ENCODE assay signal across 20 cellular contexts in genomic region chr4:73853718-73854473, GRCh38. TPM values are rescaled to one million over a fixed set of nuclear protein-coding genes. Genes with fewer than 3 reads are reported as not detected.
DNase-seq lines count a peak whose midpoint lies in the region; ATAC-seq, FAIRE-seq and TF ChIP-seq lines count a peak whose summit lies in the region.
"Had no signal": no experiment of that assay in that cellular context is flagged by ENCODE, and none has a peak within 500 bp of the region (broad histone marks: within the 10 kb centered on the region; RNA-seq: fewer than 3 reads in every experiment).

No MANE protein-coding gene starts in this region.

- H3K9me3 ChIP-seq in K562 (replicated peaks; ENCODE audit: control insufficient read depth, insufficient read depth, low read depth, low read length) (no peaks in the 10 kb centered on the region), keratinocyte (ENCODE audit: control insufficient read depth, low read depth, low read length) (no peaks in the 10 kb centered on the region), esophagus muscularis mucosa (no peaks in the 10 kb centered on the region)
- H3K9me3 ChIP-seq: thyroid gland had no signal

- FAIRE-seq in K562 (lab: Jason Lieb, UNC) (no peak), keratinocyte (lab: Jason Lieb, UNC) (no peak)
- FAIRE-seq: endometrium had no signal

- H3K4me2 ChIP-seq in K562 (ENCODE audit: insufficient read depth, low read length): no peak overlapping the region
- H3K4me2 ChIP-seq in keratinocyte (ENCODE audit: control insufficient read depth, extremely low read depth, insufficient read depth, low read depth, low read length): peak overlapping the region; percentile 74

- in situ Hi-C loops in K562 (cut with MboI): no loop called here

- no peaks in the 10 kb centered on the region for H3K9me1 ChIP-seq in K562 (ENCODE audit: control insufficient read depth, insufficient read depth, low read length)
- no peaks in the 10 kb centered on the region for H3K9me1 ChIP-seq in keratinocyte (ENCODE audit: control insufficient read depth, extremely low read depth, insufficient read depth, low read length)

- H3K36me3 Mint-ChIP-seq in stimulated activated effector memory CD8-positive, alpha-beta T cell treated with anti-CD3 and anti-CD28 coated beads, Interleukin-12 subunit alpha, Interleukin-12 subunit beta, amount 100 ng/mL, for 72 hours: no peaks in the 10 kb centered on the region
- no peaks in the 10 kb centered on the region for H3K36me3 Mint-ChIP-seq in endothelial cell (ENCODE audit: low read depth, unreplicated experiment)
- H3K36me3 Mint-ChIP-seq: activated naive CD4-positive, alpha-beta T cell treated with anti-CD3 and anti-CD28 coated beads, Interleukin-2, amount 50 U/mL, for 72 hours; IgD-negative memory B cell had no signal

- H3K4me3 Mint-ChIP-seq in stimulated activated effector memory CD8-positive, alpha-beta T cell treated with anti-CD3 and anti-CD28 coated beads, Interleukin-12 subunit alpha, Interleukin-12 subunit beta, amount 100 ng/mL, for 72 hours: no peak overlapping the region
- H3K4me3 Mint-ChIP-seq in endothelial cell (ENCODE audit: unreplicated experiment): no peak overlapping the region
- H3K4me3 Mint-ChIP-seq: IgD-negative memory B cell had no signal

- H3K4me3 ChIP-seq in H7 (ENCODE audit: insufficient read depth, low read depth, low read length): peak overlapping the region; percentile 15; the same call in 1 of the 2 replicates
- H3K4me3 ChIP-seq in K562: no peak overlapping the region
- peak overlapping the region in 1 of 3 experiments; percentile 44 for H3K4me3 ChIP-seq in keratinocyte (ENCODE audit: control insufficient read depth in 2 of 3, extremely low read depth in 1 of 3, insufficient read depth in 2 of 3, low read depth in 1 of 3, low read length in 3 of 3)
- H3K4me3 ChIP-seq in esophagus muscularis mucosa: no peak overlapping the region
- H3K4me3 ChIP-seq: MG63, thyroid gland had no signal

- ATAC-seq in K562 (no peak), HG02610 (IDR thresholded peaks at IDR 0.05; ENCODE audit: unreplicated experiment) (no peak)
- peak; percentile 45 for ATAC-seq in stimulated activated effector memory CD8-positive, alpha-beta T cell treated with anti-CD3 and anti-CD28 coated beads, Interleukin-12 subunit alpha, Interleukin-12 subunit beta, amount 100 ng/mL, for 72 hours
- ATAC-seq: activated naive CD4-positive, alpha-beta T cell treated with anti-CD3 and anti-CD28 coated beads, Interleukin-2, amount 50 U/mL, for 72 hours had no signal

- H3K9me3 Mint-ChIP-seq in stimulated activated effector memory CD8-positive, alpha-beta T cell treated with anti-CD3 and anti-CD28 coated beads, Interleukin-12 subunit alpha, Interleukin-12 subunit beta, amount 100 ng/mL, for 72 hours: no peaks in the 10 kb centered on the region
- H3K9me3 Mint-ChIP-seq in endothelial cell (ENCODE audit: unreplicated experiment): no peaks in the 10 kb centered on the region
- H3K9me3 Mint-ChIP-seq: activated naive CD4-positive, alpha-beta T cell treated with anti-CD3 and anti-CD28 coated beads, Interleukin-2, amount 50 U/mL, for 72 hours had no signal

- H3K79me2 ChIP-seq in K562 (ENCODE audit: control insufficient read depth, insufficient read depth, low read length) (no peaks in the 10 kb centered on the region), keratinocyte (ENCODE audit: control insufficient read depth, insufficient read depth, low read length) (no peaks in the 10 kb centered on the region)

- CTCF ChIA-PET in K562 (lab: Yijun Ruan, JAX; ENCODE audit: low intra/inter-chr PET ratio): interaction anchor here (0.6 kb wide), 1 partner anchor 200 kb away, joined by 4 read pairs; no protein-coding TSS in a partner anchor

- no peaks in the 10 kb centered on the region for H3K4me1 Mint-ChIP-seq in stimulated activated effector memory CD8-positive, alpha-beta T cell treated with anti-CD3 and anti-CD28 coated beads, Interleukin-12 subunit alpha, Interleukin-12 subunit beta, amount 100 ng/mL, for 72 hours
- H3K4me1 Mint-ChIP-seq in endothelial cell (ENCODE audit: unreplicated experiment): peaks cover 6% of the 10 kb centered on the region
- H3K4me1 Mint-ChIP-seq: IgD-negative memory B cell had no signal

- POLR2A ChIA-PET in K562 (lab: Yijun Ruan, JAX): interaction anchor here (0.8 kb wide), 1 partner anchor 14 kb away, joined by 4 read pairs; no protein-coding TSS in a partner anchor

- peaks cover 0 to 5% of the 10 kb centered on the region in 2 experiments; a peak in 1 of 5 replicates for H3K4me1 ChIP-seq in K562 (replicated peaks in 1 of 2; ENCODE audit: control insufficient read depth in 2 of 2, insufficient read depth in 2 of 2, low read length in 2 of 2)
- H3K4me1 ChIP-seq in keratinocyte (ENCODE audit: control insufficient read depth, extremely low read depth, insufficient read depth, low read length): peaks cover 9% of the 10 kb centered on the region
- peaks cover 0 to 9% (median 7%) of the 10 kb centered on the region in 4 donors for H3K4me1 ChIP-seq in esophagus muscularis mucosa
- H3K4me1 ChIP-seq: thyroid gland had no signal

- no peak overlapping the region for H3K9ac ChIP-seq in K562 (ENCODE audit: insufficient read depth in 1 of 2, low read depth in 2 of 2, low read length in 2 of 2)
- no peak overlapping the region for H3K9ac ChIP-seq in keratinocyte (ENCODE audit: control insufficient read depth, extremely low read depth, insufficient read depth, low read length)

- DNase-seq in H7 (no peak), K562 (ENCODE audit: extremely low read depth in 1 of 4, low spot score in 3 of 4) (no peak), keratinocyte (ENCODE audit: low read depth, low spot score) (no peak), endothelial cell (ENCODE audit: low spot score) (no peak), esophagus muscularis mucosa (ENCODE audit: extremely low spot score) (no peak), DMS79 treated with DMSO at 0.1 percent for 48 hours (lab: John Stamatoyannopoulos, UW) (no peak)
- no peak for DNase-seq in stimulated activated effector memory CD8-positive, alpha-beta T cell treated with anti-CD3 and anti-CD28 coated beads, Interleukin-12 subunit alpha, Interleukin-12 subunit beta, amount 100 ng/mL, for 72 hours (ENCODE audit: low spot score in 2 of 2)
- DNase-seq: activated CD8-positive, alpha-beta memory T cell treated with anti-CD3 and anti-CD28 coated beads for 24 hours; activated T-cell treated with anti-CD3 and anti-CD28 coated beads, Interleukin-2, amount 50 U/mL, for 48 hours; DMS79; NCI-H146; T-helper 9 cell had no signal

- H3K27ac Mint-ChIP-seq in stimulated activated effector memory CD8-positive, alpha-beta T cell treated with anti-CD3 and anti-CD28 coated beads, Interleukin-12 subunit alpha, Interleukin-12 subunit beta, amount 100 ng/mL, for 72 hours: no peak overlapping the region
- no peak overlapping the region for H3K27ac Mint-ChIP-seq in endothelial cell (ENCODE audit: unreplicated experiment)
- H3K27ac Mint-ChIP-seq: activated naive CD4-positive, alpha-beta T cell treated with anti-CD3 and anti-CD28 coated beads, Interleukin-2, amount 50 U/mL, for 72 hours had no signal

- TF ChIP-seq EP300 in K562 (IDR thresholded peaks at IDR 0.05; ENCODE audit: low read length): no peak
- TF ChIP-seq EP300 in esophagus muscularis mucosa (IDR thresholded peaks at IDR 0.05): no peak

- TF ChIP-seq RAD21 in K562 (CRISPR knock-in tag; conservative IDR thresholded peaks at IDR 0.05 in 1 of 2, IDR thresholded peaks at IDR 0.05 in 1 of 2): no peak

- TF ChIP-seq POLR2A in K562 (conservative IDR thresholded peaks at IDR 0.05) (no peak), esophagus muscularis mucosa (IDR thresholded peaks at IDR 0.05; ENCODE audit: low read depth) (no peak)

- H3K36me3 ChIP-seq in H7 (replicated peaks; ENCODE audit: control insufficient read depth, insufficient read depth, low read length) (no peaks in the 10 kb centered on the region), K562 (ENCODE audit: control insufficient read depth, insufficient read depth, low read length) (no peaks in the 10 kb centered on the region), keratinocyte (ENCODE audit: control insufficient read depth in 2 of 2, extremely low read depth in 1 of 2, insufficient read depth in 2 of 2, low read length in 2 of 2) (no peaks in the 10 kb centered on the region), esophagus muscularis mucosa (no peaks in the 10 kb centered on the region)
- H3K36me3 ChIP-seq: MG63, thyroid gland had no signal

- no TSS peak for BruUV-seq in K562 (replicated peaks; lab: Mats Ljungman, UMichigan)

- TF ChIP-seq CTCF in K562 (IDR thresholded peaks at IDR 0.05 in 2 of 3, conservative IDR thresholded peaks at IDR 0.05 in 1 of 3; ENCODE audit: insufficient read depth in 2 of 3, low read depth in 1 of 3, low read length in 3 of 3) (no peak), keratinocyte (optimal IDR thresholded peaks at IDR 0.05 in 1 of 3, IDR thresholded peaks at IDR 0.05 in 1 of 3, conservative IDR thresholded peaks at IDR 0.05 in 1 of 3; ENCODE audit: extremely low read depth in 1 of 3, insufficient read depth in 2 of 3, low read length in 3 of 3) (no peak), endothelial cell (IDR thresholded peaks at IDR 0.05; ENCODE audit: unreplicated experiment) (no peak), esophagus muscularis mucosa (IDR thresholded peaks at IDR 0.05) (no peak)

- H3K27me3 ChIP-seq in H7 (ENCODE audit: control insufficient read depth, insufficient read depth, low read length) (no peaks in the 10 kb centered on the region; the same call in 1 of the 2 replicates), K562 (ENCODE audit: control insufficient read depth in 2 of 2, insufficient read depth in 2 of 2, low read length in 2 of 2) (no peaks in the 10 kb centered on the region), keratinocyte (ENCODE audit: control insufficient read depth, extremely low read depth, insufficient read depth, low read length) (peaks cover 8% of the 10 kb centered on the region), esophagus muscularis mucosa (peaks cover 0 to 31% (median 0%) of the 10 kb centered on the region in 4 donors)
- H3K27me3 ChIP-seq: MG63, thyroid gland had no signal

- H4K20me1 ChIP-seq in K562 (replicated peaks; ENCODE audit: control insufficient read depth, insufficient read depth, low read length): no peaks in the 10 kb centered on the region
- no peaks in the 10 kb centered on the region for H4K20me1 ChIP-seq in keratinocyte (ENCODE audit: control insufficient read depth, extremely low read depth, insufficient read depth, low read length)

- H3K27ac ChIP-seq in K562 (ENCODE audit: extremely low read depth, low read depth, low read length): no peak overlapping the region
- no peak overlapping the region for H3K27ac ChIP-seq in keratinocyte (ENCODE audit: control insufficient read depth, insufficient read depth, low read length)
- H3K27ac ChIP-seq in esophagus muscularis mucosa (replicated peaks in 1 of 4): no peak overlapping the region
- H3K27ac ChIP-seq: thyroid gland had no signal

- intact Hi-C loops in K562 (cut with micrococcal nuclease): no loop called here
- intact Hi-C loops in esophagus muscularis mucosa (cut with DNase I): no loop called here

- no peaks in the 10 kb centered on the region for H3K27me3 Mint-ChIP-seq in endothelial cell (ENCODE audit: unreplicated experiment)

- WGBS in K562 (ENCODE audit: insufficient coverage, low coverage, missing lambda C conversion rate): 47% methylated on average over 6 of the region's 8 CpGs
- 28% methylated on average over 8 of the region's 8 CpGs for WGBS in esophagus muscularis mucosa

- dilution Hi-C loops in keratinocyte (cut with MboI; ENCODE audit: extremely low pct_ligation_motif_present, low sequenced_read_pairs): no loop called here

- H2AFZ ChIP-seq in K562 (ENCODE audit: low read depth, low read length): no peak overlapping the region
- peak overlapping the region; percentile 73 for H2AFZ ChIP-seq in keratinocyte (ENCODE audit: control insufficient read depth, low read length)

RNA-seq across cellular contexts. Expression of gene PF4V1, which starts 0.8 kb away (rescaled TPM):
- total RNA-seq in H7 (2014; rRNA removed; shearing (Covaris generic)): not detected in 2 replicates
- not detected in 2 replicates for total RNA-seq in K562 (2011; cell fraction: chromatin; rRNA removed; ENCODE audit: low replicate concordance)
- total RNA-seq in K562 (2011; cell fraction: nucleolus; rRNA removed): not detected in 2 replicates
- total RNA-seq in K562 (2011; cell fraction: nucleoplasm; rRNA removed): not detected in 2 replicates
- total RNA-seq in K562 (2014; rRNA removed) (not detected in 2 replicates), K562 (2014; rRNA removed; fragmentation: Illumina TruSeq; extraction: Trizol) (not detected in 2 replicates), K562 (2015; rRNA removed; fragmentation: Illumina TruSeq; extraction: Trizol) (not detected in 2 replicates), K562 (2021) (not detected in 2 replicates), endothelial cell (ENCODE audit: unreplicated experiment) (not detected), esophagus muscularis mucosa (not detected)
- polyA plus RNA-seq in K562 (2011; rRNA removed) (not detected in 2 replicates), K562 (2014; fragmentation: Illumina TruSeq; extraction: Trizol) (not detected in 2 replicates), K562 (2014; fragmentation: Nextera tagmentation; extraction: Ambion mirVana) (not detected), K562 (2014; rRNA removed) (not detected in 2 replicates), keratinocyte (not detected in 3 replicates)
- polyA plus RNA-seq in K562 (2011; cell fraction: cytosol; rRNA removed): not detected in 2 replicates
- polyA plus RNA-seq in K562 (2011; cell fraction: nucleus; rRNA removed): not detected in 2 replicates
- polyA plus RNA-seq in K562 (2012): not detected in 2 replicates
- not detected in 2 replicates for polyA minus RNA-seq in K562 (2011; rRNA and poly(A)+ RNA removed)
- not detected in 2 replicates for polyA minus RNA-seq in K562 (2011; cell fraction: cytosol; rRNA and poly(A)+ RNA removed)
- not detected in 2 replicates for polyA minus RNA-seq in K562 (2011; cell fraction: nucleus; rRNA and poly(A)+ RNA removed)
- not detected for polyA plus RNA-seq in keratinocyte (2011; ENCODE audit: low read depth)
- polyA plus RNA-seq in keratinocyte (2011; cell fraction: cytosol; rRNA removed): not detected in 2 replicates
- polyA plus RNA-seq in keratinocyte (2011; cell fraction: nucleus; rRNA removed): not detected in 2 replicates
- polyA plus RNA-seq in keratinocyte (2012; ENCODE audit: low replicate concordance): not detected in 2 replicates
- polyA minus RNA-seq in keratinocyte: not detected in 3 replicates
- polyA minus RNA-seq in keratinocyte (2011; cell fraction: cytosol; rRNA and poly(A)+ RNA removed): not detected
- not detected in 2 replicates for polyA minus RNA-seq in keratinocyte (2011; cell fraction: nucleus; rRNA and poly(A)+ RNA removed)
- total RNA-seq: activated naive CD4-positive, alpha-beta T cell treated with anti-CD3 and anti-CD28 coated beads, Interleukin-2, amount 50 U/mL, for 72 hours; fibroblast of villous mesenchyme; osteocyte; thyroid gland had no signal
- polyA plus RNA-seq: IgD-negative memory B cell had no signal

RNA-seq across cellular contexts. Expression of gene CXCL1, which starts 15.3 kb away (rescaled TPM):
- total RNA-seq in H7 (2014; rRNA removed; shearing (Covaris generic)): not detected in 2 replicates
- 0.28 TPM in 1 of 2 replicates, not detected in the other for total RNA-seq in K562 (2011; cell fraction: chromatin; rRNA removed; ENCODE audit: low replicate concordance)
- 0.33 and 0.53 TPM in 2 replicates for total RNA-seq in K562 (2011; cell fraction: nucleolus; rRNA removed)
- total RNA-seq in K562 (2011; cell fraction: nucleoplasm; rRNA removed): 0.37 and 1.4 TPM in 2 replicates
- total RNA-seq in K562 (2014; rRNA removed) (2.2 TPM in 1 of 2 replicates, not detected in the other), K562 (2014; rRNA removed; fragmentation: Illumina TruSeq; extraction: Trizol) (0.22 and 0.29 TPM in 2 replicates), K562 (2015; rRNA removed; fragmentation: Illumina TruSeq; extraction: Trizol) (not detected in 2 replicates), K562 (2021) (0.22 TPM in 1 of 2 replicates, not detected in the other), endothelial cell (ENCODE audit: unreplicated experiment) (1.7 TPM), esophagus muscularis mucosa (1 to 10 TPM in 3 of 4 donors, not detected in 1; 1.8 to 9.1 (median 3.4) TPM)
- polyA plus RNA-seq in K562 (2011; rRNA removed) (0.20 and 0.71 TPM in 2 replicates), K562 (2014; fragmentation: Illumina TruSeq; extraction: Trizol) (0.25 and 0.34 TPM in 2 replicates), K562 (2014; fragmentation: Nextera tagmentation; extraction: Ambion mirVana) (under 1 TPM in 1 of 2 experiments, not detected in 1; 0.07 TPM), K562 (2014; rRNA removed) (0.17 TPM in 1 of 2 replicates, not detected in the other), keratinocyte (12.0 to 40.7 TPM (median 35.5 TPM) in 3 replicates)
- polyA plus RNA-seq in K562 (2011; cell fraction: cytosol; rRNA removed): 0.63 TPM in 1 of 2 replicates, not detected in the other
- polyA plus RNA-seq in K562 (2011; cell fraction: nucleus; rRNA removed): 0.25 and 1.6 TPM in 2 replicates
- 0.21 and 0.42 TPM in 2 replicates for polyA plus RNA-seq in K562 (2012)
- polyA minus RNA-seq in K562 (2011; rRNA and poly(A)+ RNA removed): 0.39 TPM in 1 of 2 replicates, not detected in the other
- not detected in 2 replicates for polyA minus RNA-seq in K562 (2011; cell fraction: cytosol; rRNA and poly(A)+ RNA removed)
- 0.33 TPM in 1 of 2 replicates, not detected in the other for polyA minus RNA-seq in K562 (2011; cell fraction: nucleus; rRNA and poly(A)+ RNA removed)
- 1.1 TPM for polyA plus RNA-seq in keratinocyte (2011; ENCODE audit: low read depth)
- 36.6 and 37.0 TPM in 2 replicates for polyA plus RNA-seq in keratinocyte (2011; cell fraction: cytosol; rRNA removed)
- polyA plus RNA-seq in keratinocyte (2011; cell fraction: nucleus; rRNA removed): 92.7 and 98.5 TPM in 2 replicates
- 3.6 and 28.9 TPM in 2 replicates for polyA plus RNA-seq in keratinocyte (2012; ENCODE audit: low replicate concordance)
- polyA minus RNA-seq in keratinocyte: 1.6 to 8.3 TPM (median 3.4 TPM) in 3 replicates
- 8.6 TPM for polyA minus RNA-seq in keratinocyte (2011; cell fraction: cytosol; rRNA and poly(A)+ RNA removed)
- 10.4 and 15.7 TPM in 2 replicates for polyA minus RNA-seq in keratinocyte (2011; cell fraction: nucleus; rRNA and poly(A)+ RNA removed)
- total RNA-seq: activated naive CD4-positive, alpha-beta T cell treated with anti-CD3 and anti-CD28 coated beads, Interleukin-2, amount 50 U/mL, for 72 hours had no signal
- polyA plus RNA-seq: IgD-negative memory B cell had no signal

RNA-seq across cellular contexts. Expression of gene CXCL6, which starts 17.4 kb away (rescaled TPM):
- 0.17 and 1.2 TPM in 2 replicates for total RNA-seq in H7 (2014; rRNA removed; shearing (Covaris generic))
- not detected in 2 replicates for total RNA-seq in K562 (2011; cell fraction: chromatin; rRNA removed; ENCODE audit: low replicate concordance)
- not detected in 2 replicates for total RNA-seq in K562 (2011; cell fraction: nucleolus; rRNA removed)
- total RNA-seq in K562 (2011; cell fraction: nucleoplasm; rRNA removed): not detected in 2 replicates
- total RNA-seq in K562 (2014; rRNA removed) (not detected in 2 replicates), K562 (2014; rRNA removed; fragmentation: Illumina TruSeq; extraction: Trizol) (not detected in 2 replicates), K562 (2015; rRNA removed; fragmentation: Illumina TruSeq; extraction: Trizol) (not detected in 2 replicates), K562 (2021) (not detected in 2 replicates), endothelial cell (ENCODE audit: unreplicated experiment) (0.15 TPM), esophagus muscularis mucosa (1 to 10 TPM in 1 of 4 donors, under 1 TPM in 1, not detected in 2; 0.66 to 1.8 TPM)
- polyA plus RNA-seq in K562 (2011; rRNA removed) (not detected in 2 replicates), K562 (2014; fragmentation: Illumina TruSeq; extraction: Trizol) (not detected in 2 replicates), K562 (2014; fragmentation: Nextera tagmentation; extraction: Ambion mirVana) (not detected), K562 (2014; rRNA removed) (not detected in 2 replicates), keratinocyte (0.08 to 0.29 TPM in 2 of 3 replicates, not detected in the other)
- polyA plus RNA-seq in K562 (2011; cell fraction: cytosol; rRNA removed): not detected in 2 replicates
- polyA plus RNA-seq in K562 (2011; cell fraction: nucleus; rRNA removed): not detected in 2 replicates
- polyA plus RNA-seq in K562 (2012): not detected in 2 replicates
- not detected in 2 replicates for polyA minus RNA-seq in K562 (2011; rRNA and poly(A)+ RNA removed)
- not detected in 2 replicates for polyA minus RNA-seq in K562 (2011; cell fraction: cytosol; rRNA and poly(A)+ RNA removed)
- polyA minus RNA-seq in K562 (2011; cell fraction: nucleus; rRNA and poly(A)+ RNA removed): not detected in 2 replicates
- polyA plus RNA-seq in keratinocyte (2011; ENCODE audit: low read depth): not detected
- polyA plus RNA-seq in keratinocyte (2011; cell fraction: cytosol; rRNA removed): 0.09 and 0.19 TPM in 2 replicates
- polyA plus RNA-seq in keratinocyte (2011; cell fraction: nucleus; rRNA removed): 0.08 and 0.37 TPM in 2 replicates
- polyA plus RNA-seq in keratinocyte (2012; ENCODE audit: low replicate concordance): 0.48 TPM in 1 of 2 replicates, not detected in the other
- 0.23 TPM in 1 of 3 replicates, not detected in the others for polyA minus RNA-seq in keratinocyte
- not detected for polyA minus RNA-seq in keratinocyte (2011; cell fraction: cytosol; rRNA and poly(A)+ RNA removed)
- polyA minus RNA-seq in keratinocyte (2011; cell fraction: nucleus; rRNA and poly(A)+ RNA removed): not detected in 2 replicates
- total RNA-seq: activated naive CD4-positive, alpha-beta T cell treated with anti-CD3 and anti-CD28 coated beads, Interleukin-2, amount 50 U/mL, for 72 hours; thyroid gland had no signal
- polyA plus RNA-seq: IgD-negative memory B cell had no signal
